Comparison of ENCODE assay signal across 8 cellular contexts in genomic region chr5:172173771-172174170, GRCh38. TPM values are rescaled to one million over a fixed set of nuclear protein-coding genes. Genes with fewer than 3 reads are reported as not detected.
A peak's percentile ranks its signal among the peaks of the same experiment; 100 is the strongest.
DNase-seq lines count a peak whose midpoint lies in the region; ATAC-seq and TF ChIP-seq lines count a peak whose summit lies in the region.
"Had no signal": no experiment of that assay in that cellular context is flagged by ENCODE, and none has a peak within 500 bp of the region (broad histone marks: within the 10 kb centered on the region; RNA-seq: fewer than 3 reads in every experiment).

No MANE protein-coding gene starts in this region.

- H3K4me1 ChIP-seq in OCI-LY7 (ENCODE audit: insufficient read depth, low read length, poor library complexity, severe bottlenecking) (peaks cover 52% of the 10 kb centered on the region), lower lobe of right lung (peaks cover 79% of the 10 kb centered on the region), upper lobe of left lung (peaks cover 52 to 79% (median 65%) of the 10 kb centered on the region in 4 donors)

- no TSS peak for BruUV-seq in OCI-LY7 (replicated peaks; lab: Mats Ljungman, UMichigan)

- H3K9me3 ChIP-seq in OCI-LY7 (ENCODE audit: low read length) = no peaks in the 10 kb centered on the region
- H3K9me3 ChIP-seq in lower lobe of right lung = no peaks in the 10 kb centered on the region
- no peaks in the 10 kb centered on the region for H3K9me3 ChIP-seq in upper lobe of left lung

- H3K4me3 ChIP-seq in OCI-LY7 (ENCODE audit: low read depth, low read length, poor library complexity, severe bottlenecking) = peak overlapping the region; percentile 73
- peak overlapping the region; percentile 45 for H3K4me3 ChIP-seq in lower lobe of right lung
- H3K4me3 ChIP-seq in upper lobe of left lung = peak overlapping the region in 1 of 4 donors; percentile 37

- intact Hi-C loops in OCI-LY7 (cut with micrococcal nuclease; ENCODE audit: unreplicated experiment) = loop anchor here (2.0 kb wide), 1 partner anchor 33 kb away; no protein-coding TSS in a partner anchor
- intact Hi-C loops in lower lobe of right lung (cut with DNase I) = loop anchor here (10.0 kb wide), 1 partner anchor 59 kb away; no protein-coding TSS in a partner anchor

- H3K4me2 ChIP-seq in OCI-LY7 (ENCODE audit: low read length) = peak overlapping the region; percentile 98

- peaks cover 52% of the 10 kb centered on the region for H3K79me2 ChIP-seq in OCI-LY7 (ENCODE audit: insufficient read depth, low read depth, low read length)

- no peaks in the 10 kb centered on the region for H4K20me1 ChIP-seq in OCI-LY7 (ENCODE audit: insufficient read depth, low read length)

- TF ChIP-seq CTCF in OCI-LY7 (conservative IDR thresholded peaks at IDR 0.05; ENCODE audit: low read length) = no peak
- no peak for TF ChIP-seq CTCF in lower lobe of right lung (IDR thresholded peaks at IDR 0.05)
- TF ChIP-seq CTCF in upper lobe of left lung (IDR thresholded peaks at IDR 0.05) = no peak

- POLR2A ChIA-PET in OCI-LY7 (lab: Charles Lee) = interaction anchor here (0.9 to 4.8 kb wide), 9 partner anchors 11 to 70 kb away, joined by 3 to 45 read pairs (median 9); partner anchors contain the start of gene STK10

- H3K27ac ChIP-seq in OCI-LY7 (ENCODE audit: low read depth, low read length, poor library complexity, severe bottlenecking) = peak overlapping the region; percentile 87
- H3K27ac ChIP-seq in lower lobe of right lung = peak overlapping the region; percentile 73
- peak overlapping the region; percentile 42 to 90 (median 82) for H3K27ac ChIP-seq in upper lobe of left lung

- ATAC-seq in lower lobe of right lung (peak; percentile 18 to 34), upper lobe of left lung (ENCODE audit: low FRiP score in 2 of 2) (peak in 1 of 2 donors; percentile 48), HG03095 (IDR thresholded peaks at IDR 0.05; ENCODE audit: unreplicated experiment) (no peak), GM18520 (IDR thresholded peaks at IDR 0.05; ENCODE audit: unreplicated experiment) (no peak)

- CTCF ChIA-PET in OCI-LY7 (lab: Charles Lee; ENCODE audit: unreplicated experiment) = interaction anchor here (1.2 to 1.4 kb wide), 2 partner anchors 13 to 15 kb away, joined by 3 to 6 read pairs; no protein-coding TSS in a partner anchor

- no peaks in the 10 kb centered on the region for H3K9me2 ChIP-seq in OCI-LY7 (ENCODE audit: insufficient read depth, low read length)

- H3K27me3 ChIP-seq in lower lobe of right lung (ENCODE audit: low read depth) (no peaks in the 10 kb centered on the region), upper lobe of left lung (no peaks in the 10 kb centered on the region)

- peaks cover 6% of the 10 kb centered on the region; the same call in 1 of the 2 replicates for H3K36me3 ChIP-seq in OCI-LY7 (ENCODE audit: insufficient read depth, low read length)
- H3K36me3 ChIP-seq in lower lobe of right lung = no peaks in the 10 kb centered on the region
- H3K36me3 ChIP-seq in upper lobe of left lung = peaks cover 0 to 3% (median 0%) of the 10 kb centered on the region in 4 donors

- no peak for DNase-seq in OCI-LY7 (ENCODE audit: low spot score)
- peak; percentile 42 to 62 for DNase-seq in activated T-helper 1 cell treated with anti-CD3 and anti-CD28 coated beads, Interleukin-2, amount 50 U/mL, for 16 hours (ENCODE audit: low read depth in 1 of 2, low spot score in 1 of 2)
- peak; percentile 64 for DNase-seq in lower lobe of right lung
- peak in 1 of 2 donors; percentile 82 for DNase-seq in upper lobe of left lung
- no peak for DNase-seq in germinal center (ENCODE audit: low spot score)

- TF ChIP-seq POLR2A in upper lobe of left lung (IDR thresholded peaks at IDR 0.05) = no peak

- no peak overlapping the region for H2AFZ ChIP-seq in OCI-LY7 (ENCODE audit: low read length)

- 67 to 70% methylated on average over 10 of the region's 10 CpGs for WGBS in upper lobe of left lung, 2 donors

- TF ChIP-seq EP300 in upper lobe of left lung (IDR thresholded peaks at IDR 0.05) = no peak

RNA-seq across cellular contexts. Expression of gene STK10, which starts 14.3 kb away (rescaled TPM):
- total RNA-seq in OCI-LY7 (2014; rRNA removed; shearing (Covaris generic)) = 53.1 and 53.7 TPM in 2 replicates
- total RNA-seq in OCI-LY7 (2022) (89.7 and 95.9 TPM in 2 replicates), lower lobe of right lung (72.5 TPM), upper lobe of left lung (100 to 1,000 TPM in 2 of 6 donors, 10 to 100 TPM in 4; 50.6 to 170 (median 60.5) TPM)

RNA-seq across cellular contexts. Expression of gene EFCAB9, which starts 20.2 kb away (rescaled TPM):
- total RNA-seq in OCI-LY7 (2014; rRNA removed; shearing (Covaris generic)) = not detected in 2 replicates
- total RNA-seq in OCI-LY7 (2022) (not detected in 2 replicates), lower lobe of right lung (not detected), upper lobe of left lung (not detected)
- total RNA-seq: pulmonary artery endothelial cell had no signal

Comparison
In these comparisons a context has a peak if more than half of its experiments do, and no peak if none do; other contexts are left out.
1. DNase-seq: peak in activated T-helper 1 cell treated with anti-CD3 and anti-CD28 coated beads, Interleukin-2, amount 50 U/mL, for 16 hours (2 of 2) and lower lobe of right lung (single experiment); none in OCI-LY7 (single experiment) and germinal center (single experiment).
2. ATAC-seq: peak in lower lobe of right lung (2 of 2); none in HG03095 (single experiment) and GM18520 (single experiment).
3. Peak in every context shown above with its lines, with median percentiles within 50 percentile points of each other: H3K27ac ChIP-seq.